In genomic region chr2:36277146-36277808, GRCh38 we compare ENCODE assay signal across 10 cellular contexts.
DNase-seq lines count a peak whose midpoint lies in the region; ATAC-seq and TF ChIP-seq lines count a peak whose summit lies in the region.
"Had no signal": no experiment of that assay in that cellular context is flagged by ENCODE, and none has a peak within 500 bp of the region (broad histone marks: within the 10 kb centered on the region; RNA-seq: fewer than 3 reads in every experiment).

No MANE protein-coding gene starts in this region.

- H3K36me3 ChIP-seq in DND-41 (ENCODE audit: insufficient read depth, low read length) (no peaks in the 10 kb centered on the region), gastrocnemius medialis (no peaks in the 10 kb centered on the region)
- H3K36me3 ChIP-seq: left lung had no signal

- TF ChIP-seq CTCF in DND-41 (IDR thresholded peaks at IDR 0.05; ENCODE audit: borderline replicate concordance, extremely low read depth, low read length, poor library complexity, severe bottlenecking) (no peak), HFFc6 (IDR thresholded peaks at IDR 0.05) (no peak), foreskin keratinocyte (conservative IDR thresholded peaks at IDR 0.05) (no peak), gastrocnemius medialis (IDR thresholded peaks at IDR 0.05 in 4 of 5, conservative IDR thresholded peaks at IDR 0.05 in 1 of 5) (no peak)

- DNase-seq in DND-41, result peak; percentile 16
- DNase-seq in HFFc6, result peak; percentile 88
- DNase-seq in T-helper 2 cell treated with Interferon-gamma antibody and Interleukin-4, amounts not matched to agents 5 μg/mL and 100 μg/mL, for 36 hours (ENCODE audit: low spot score), result peak; percentile 36
- peak; percentile 90 to 96 for DNase-seq in foreskin keratinocyte
- no peak for DNase-seq in NCI-H1417 (lab: John Stamatoyannopoulos, UW)
- no peak for DNase-seq in gastrocnemius medialis
- DNase-seq in HuH-7 (ENCODE audit: low spot score), result no peak
- DNase-seq in effector CD8-positive, alpha-beta T cell (lab: John Stamatoyannopoulos, UW), result no peak
- DNase-seq: activated gamma-delta T cell treated with Interleukin-2 at 50 U/mL for 16 hours, left lung had no signal

- H3K9ac ChIP-seq in DND-41 (ENCODE audit: low read depth, low read length), result no peak overlapping the region

- H3K27me3 Mint-ChIP-seq in HFFc6 (ENCODE audit: insufficient read depth), result peaks cover 6% of the 10 kb centered on the region
- peaks cover 4% of the 10 kb centered on the region for H3K27me3 Mint-ChIP-seq in T-helper 2 cell treated with Interferon-gamma antibody and Interleukin-4, amounts not matched to agents 5 μg/mL and 100 μg/mL, for 36 hours (ENCODE audit: low read depth)

- in situ Hi-C loops in gastrocnemius medialis (cut with MboI; ENCODE audit: low sequenced_read_pairs in 4 of 4), result no loop called here

- peaks cover 12% of the 10 kb centered on the region for H3K9me3 Mint-ChIP-seq in HFFc6
- H3K9me3 Mint-ChIP-seq in T-helper 2 cell treated with Interferon-gamma antibody and Interleukin-4, amounts not matched to agents 5 μg/mL and 100 μg/mL, for 36 hours, result peaks cover 11% of the 10 kb centered on the region

- H3K4me1 Mint-ChIP-seq in HFFc6 (ENCODE audit: low read depth), result no peaks in the 10 kb centered on the region
- peaks cover 2% of the 10 kb centered on the region for H3K4me1 Mint-ChIP-seq in T-helper 2 cell treated with Interferon-gamma antibody and Interleukin-4, amounts not matched to agents 5 μg/mL and 100 μg/mL, for 36 hours (ENCODE audit: low read depth)

- no peaks in the 10 kb centered on the region for H3K4me1 ChIP-seq in DND-41 (ENCODE audit: insufficient read depth, low read length)
- H3K4me1 ChIP-seq in foreskin keratinocyte, result peaks cover 11% of the 10 kb centered on the region
- H3K4me1 ChIP-seq in gastrocnemius medialis, result no peaks in the 10 kb centered on the region
- H3K4me1 ChIP-seq: left lung had no signal

- no peak overlapping the region; the same call in 1 of the 2 replicates for H3K27ac Mint-ChIP-seq in HFFc6
- no peak overlapping the region for H3K27ac Mint-ChIP-seq in T-helper 2 cell treated with Interferon-gamma antibody and Interleukin-4, amounts not matched to agents 5 μg/mL and 100 μg/mL, for 36 hours

- H2AFZ ChIP-seq in DND-41 (ENCODE audit: low read depth, low read length), result no peak overlapping the region

- no peak overlapping the region for H3K4me2 ChIP-seq in DND-41 (ENCODE audit: insufficient read depth, low read length)

- intact Hi-C loops in gastrocnemius medialis (cut with DNase I; ENCODE audit: low total_unique reads), result no loop called here

- peak; percentile 70; the same call in 2 of the 3 replicates for ATAC-seq in DND-41 (ENCODE audit: insufficient read depth, low read depth)
- peak; percentile 98 for ATAC-seq in foreskin keratinocyte
- ATAC-seq in gastrocnemius medialis, result no peak
- ATAC-seq: left lung had no signal

- no peaks in the 10 kb centered on the region for H3K27me3 ChIP-seq in DND-41 (ENCODE audit: insufficient read depth, low read length, poor library complexity)
- H3K27me3 ChIP-seq in foreskin keratinocyte, result no peaks in the 10 kb centered on the region
- no peaks in the 10 kb centered on the region for H3K27me3 ChIP-seq in gastrocnemius medialis
- H3K27me3 ChIP-seq: left lung had no signal

- no peaks in the 10 kb centered on the region for H4K20me1 ChIP-seq in DND-41 (ENCODE audit: insufficient read depth, low read length)

- TF ChIP-seq POLR2A in gastrocnemius medialis (IDR thresholded peaks at IDR 0.05), result no peak

- H3K27ac ChIP-seq in DND-41 (ENCODE audit: low read length), result no peak overlapping the region
- H3K27ac ChIP-seq in foreskin keratinocyte, result no peak overlapping the region
- H3K27ac ChIP-seq in gastrocnemius medialis, result no peak overlapping the region
- H3K27ac ChIP-seq: left lung had no signal

- H3K4me3 Mint-ChIP-seq in HFFc6, result no peak overlapping the region
- no peak overlapping the region for H3K4me3 Mint-ChIP-seq in T-helper 2 cell treated with Interferon-gamma antibody and Interleukin-4, amounts not matched to agents 5 μg/mL and 100 μg/mL, for 36 hours

- peaks cover 7% of the 10 kb centered on the region; the same call in 1 of the 2 replicates for H3K36me3 Mint-ChIP-seq in HFFc6 (ENCODE audit: low read depth)
- peaks cover 5% of the 10 kb centered on the region for H3K36me3 Mint-ChIP-seq in T-helper 2 cell treated with Interferon-gamma antibody and Interleukin-4, amounts not matched to agents 5 μg/mL and 100 μg/mL, for 36 hours (ENCODE audit: low read depth)

- H3K79me2 ChIP-seq in DND-41 (ENCODE audit: insufficient read depth, low read length), result no peaks in the 10 kb centered on the region

- H3K4me3 ChIP-seq in DND-41 (ENCODE audit: low read depth in 1 of 2, low read length in 2 of 2) (no peak overlapping the region), gastrocnemius medialis (no peak overlapping the region)
- H3K4me3 ChIP-seq: left lung had no signal

- H3K9me3 ChIP-seq in DND-41 (ENCODE audit: insufficient read depth, low read length, severe bottlenecking), result no peaks in the 10 kb centered on the region
- no peaks in the 10 kb centered on the region for H3K9me3 ChIP-seq in gastrocnemius medialis

Comparison
In these comparisons a context has a peak if more than half of its experiments do, and no peak if none do; other contexts are left out.
1. ATAC-seq: peak in DND-41 (single experiment) and foreskin keratinocyte (single experiment); none in gastrocnemius medialis (0 of 2).
2. DNase-seq: peak in DND-41 (single experiment), HFFc6 (single experiment), T-helper 2 cell treated with Interferon-gamma antibody and Interleukin-4, amounts not matched to agents 5 μg/mL and 100 μg/mL, for 36 hours (single experiment) and foreskin keratinocyte (2 of 2); none in NCI-H1417 (0 of 3), gastrocnemius medialis (0 of 2), HuH-7 (single experiment) and effector CD8-positive, alpha-beta T cell (single experiment).